1 cellular context compared by ENCODE assay signal in the genomic region with DNA sequence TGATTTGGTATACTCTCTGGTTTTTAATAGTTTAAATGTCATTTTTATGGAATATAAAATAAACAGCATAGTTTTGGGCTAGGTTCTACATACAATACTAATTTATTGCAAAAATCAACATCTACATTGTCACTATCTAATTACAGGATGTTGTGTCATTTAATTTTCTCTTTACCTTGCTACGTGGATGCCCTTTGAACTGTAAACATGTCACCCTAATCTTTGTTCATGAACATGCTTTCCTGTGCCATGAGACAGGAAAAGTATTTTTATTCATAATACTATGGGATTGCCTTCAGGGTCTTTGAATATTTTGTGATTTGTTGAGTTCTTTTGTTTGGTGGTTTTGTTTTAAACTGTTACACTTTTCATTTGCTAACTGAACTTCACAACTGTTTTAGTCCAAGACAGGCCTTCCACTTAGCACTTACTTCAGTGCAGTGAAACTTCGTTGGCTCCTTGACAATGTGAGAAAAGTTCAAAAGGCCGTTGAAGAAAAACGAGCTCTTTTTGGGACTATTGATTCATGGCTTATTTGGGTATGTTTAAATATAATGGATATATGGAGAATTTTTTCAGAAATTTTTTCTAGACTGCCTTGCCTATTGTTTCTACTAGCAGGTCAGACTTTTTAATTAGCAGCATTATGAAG.
TF ChIP-seq lines count a peak whose summit lies in the region.

No MANE protein-coding gene starts in this region.

TF ChIP-seq in HepG2, 621 proteins besides CTCF, POLR2A, EP300 and RAD21 (continued from another document and continues in another):
- TF ChIP-seq NFE2L2 (IDR thresholded peaks at IDR 0.05; ENCODE audit: low read length) (no peak), ZSCAN20 (CRISPR knock-in tag; IDR thresholded peaks at IDR 0.05; ENCODE audit: borderline replicate concordance) (no peak), KLF11 (CRISPR knock-in tag; IDR thresholded peaks at IDR 0.05) (no peak), RFXANK (CRISPR knock-in tag; IDR thresholded peaks at IDR 0.05) (no peak), THAP7 (CRISPR knock-in tag; IDR thresholded peaks at IDR 0.05) (no peak), RBM22 (optimal IDR thresholded peaks at IDR 0.05; ENCODE audit: low read length) (no peak), CENPX (CRISPR knock-in tag; IDR thresholded peaks at IDR 0.05) (no peak), NFIC (IDR thresholded peaks at IDR 0.05; ENCODE audit: low read length) (0 out of 2 replicates have a peak, but pooled peaks have one; percentile 22), TBP (CRISPR knock-in tag; IDR thresholded peaks at IDR 0.05) (no peak), ZSCAN25 (CRISPR knock-in tag; IDR thresholded peaks at IDR 0.05) (no peak), HINFP (CRISPR knock-in tag; IDR thresholded peaks at IDR 0.05; ENCODE audit: low read depth) (no peak), CAMTA2 (CRISPR knock-in tag; IDR thresholded peaks at IDR 0.05; ENCODE audit: borderline replicate concordance) (no peak), ZSCAN30 (CRISPR knock-in tag; IDR thresholded peaks at IDR 0.05) (no peak), ARNT2 (CRISPR knock-in tag; IDR thresholded peaks at IDR 0.05; ENCODE audit: low read depth) (no peak), FOXO1 (CRISPR knock-in tag; IDR thresholded peaks at IDR 0.05) (no peak), ZNF552 (CRISPR knock-in tag; IDR thresholded peaks at IDR 0.05; ENCODE audit: borderline replicate concordance) (no peak), TFDP1 (CRISPR knock-in tag; IDR thresholded peaks at IDR 0.05; ENCODE audit: borderline replicate concordance) (no peak), ELF3 (CRISPR knock-in tag; IDR thresholded peaks at IDR 0.05) (0 out of 2 replicates have a peak, but pooled peaks have one; percentile 13), NR2F1 (CRISPR knock-in tag; IDR thresholded peaks at IDR 0.05) (no peak), DNMT3B (CRISPR knock-in tag; conservative IDR thresholded peaks at IDR 0.05) (no peak), NKX3-1 (CRISPR knock-in tag; IDR thresholded peaks at IDR 0.05) (no peak), ZNF775 (CRISPR knock-in tag; IDR thresholded peaks at IDR 0.05; ENCODE audit: borderline replicate concordance) (no peak), MAFG (CRISPR knock-in tag; IDR thresholded peaks at IDR 0.05) (no peak), ZNF367 (CRISPR knock-in tag; IDR thresholded peaks at IDR 0.05; ENCODE audit: borderline replicate concordance) (no peak), ZNF282 (IDR thresholded peaks at IDR 0.05; ENCODE audit: partially characterized antibody) (no peak), ZNF251 (CRISPR knock-in tag; IDR thresholded peaks at IDR 0.05) (no peak), FOXA1 (IDR thresholded peaks at IDR 0.05) (peak; percentile 35; the same call in 1 of the 2 replicates), FOXA1 (CRISPR knock-in tag; IDR thresholded peaks at IDR 0.05) (peak; percentile 68), ZFP36 (IDR thresholded peaks at IDR 0.05; ENCODE audit: borderline replicate concordance, low read depth, low read length, partially characterized antibody) (no peak), ZNF18 (CRISPR knock-in tag; IDR thresholded peaks at IDR 0.05; ENCODE audit: insufficient replicate concordance) (no peak), ZNF20 (CRISPR knock-in tag; IDR thresholded peaks at IDR 0.05) (no peak), YEATS2 (CRISPR knock-in tag; IDR thresholded peaks at IDR 0.05; ENCODE audit: borderline replicate concordance) (no peak), ZNF562 (CRISPR knock-in tag; IDR thresholded peaks at IDR 0.05; ENCODE audit: borderline replicate concordance) (no peak), ZNF138 (CRISPR knock-in tag; IDR thresholded peaks at IDR 0.05; ENCODE audit: low read depth) (no peak), FOXK1 (CRISPR knock-in tag; IDR thresholded peaks at IDR 0.05; ENCODE audit: borderline replicate concordance, low read depth) (0 out of 2 replicates have a peak, but pooled peaks have one; percentile 16), AGO2 (optimal IDR thresholded peaks at IDR 0.05; ENCODE audit: low read depth, low read length) (no peak), CREB1 (IDR thresholded peaks at IDR 0.05) (no peak), CREB1 (CRISPR knock-in tag; IDR thresholded peaks at IDR 0.05) (peak; percentile 57; the same call in 1 of the 2 replicates)
- TF ChIP-seq, protein P1, sequence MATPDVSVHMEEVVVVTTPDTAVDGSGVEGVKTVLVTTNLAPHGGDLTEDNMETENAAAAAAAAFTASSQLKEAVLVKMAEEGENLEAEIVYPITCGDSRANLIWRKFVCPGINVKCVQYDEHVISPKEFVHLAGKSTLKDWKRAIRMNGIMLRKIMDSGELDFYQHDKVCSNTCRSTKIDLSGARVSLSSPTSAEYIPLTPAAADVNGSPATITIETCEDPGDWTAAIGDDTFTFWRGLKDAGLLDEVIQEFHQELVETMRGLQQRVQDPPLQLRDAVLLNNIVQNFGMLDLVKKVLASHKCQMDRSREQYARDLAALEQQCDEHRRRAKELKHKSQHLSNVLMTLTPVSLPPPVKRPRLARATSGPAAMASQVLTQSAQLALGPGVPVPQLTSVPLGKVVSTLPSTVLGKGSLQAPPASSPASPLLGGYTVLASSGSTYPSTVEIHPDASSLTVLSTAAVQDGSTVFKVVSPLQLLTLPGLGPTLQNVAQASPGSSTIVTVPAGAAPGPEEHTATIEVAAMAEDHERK (CRISPR knock-in tag; IDR thresholded peaks at IDR 0.05; ENCODE audit: low read depth), result no peak
- TF ChIP-seq, protein P2, sequence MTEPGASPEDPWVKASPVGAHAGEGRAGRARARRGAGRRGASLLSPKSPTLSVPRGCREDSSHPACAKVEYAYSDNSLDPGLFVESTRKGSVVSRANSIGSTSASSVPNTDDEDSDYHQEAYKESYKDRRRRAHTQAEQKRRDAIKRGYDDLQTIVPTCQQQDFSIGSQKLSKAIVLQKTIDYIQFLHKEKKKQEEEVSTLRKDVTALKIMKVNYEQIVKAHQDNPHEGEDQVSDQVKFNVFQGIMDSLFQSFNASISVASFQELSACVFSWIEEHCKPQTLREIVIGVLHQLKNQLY (CRISPR knock-in tag; IDR thresholded peaks at IDR 0.05), result no peak
- TF ChIP-seq, protein P3, sequence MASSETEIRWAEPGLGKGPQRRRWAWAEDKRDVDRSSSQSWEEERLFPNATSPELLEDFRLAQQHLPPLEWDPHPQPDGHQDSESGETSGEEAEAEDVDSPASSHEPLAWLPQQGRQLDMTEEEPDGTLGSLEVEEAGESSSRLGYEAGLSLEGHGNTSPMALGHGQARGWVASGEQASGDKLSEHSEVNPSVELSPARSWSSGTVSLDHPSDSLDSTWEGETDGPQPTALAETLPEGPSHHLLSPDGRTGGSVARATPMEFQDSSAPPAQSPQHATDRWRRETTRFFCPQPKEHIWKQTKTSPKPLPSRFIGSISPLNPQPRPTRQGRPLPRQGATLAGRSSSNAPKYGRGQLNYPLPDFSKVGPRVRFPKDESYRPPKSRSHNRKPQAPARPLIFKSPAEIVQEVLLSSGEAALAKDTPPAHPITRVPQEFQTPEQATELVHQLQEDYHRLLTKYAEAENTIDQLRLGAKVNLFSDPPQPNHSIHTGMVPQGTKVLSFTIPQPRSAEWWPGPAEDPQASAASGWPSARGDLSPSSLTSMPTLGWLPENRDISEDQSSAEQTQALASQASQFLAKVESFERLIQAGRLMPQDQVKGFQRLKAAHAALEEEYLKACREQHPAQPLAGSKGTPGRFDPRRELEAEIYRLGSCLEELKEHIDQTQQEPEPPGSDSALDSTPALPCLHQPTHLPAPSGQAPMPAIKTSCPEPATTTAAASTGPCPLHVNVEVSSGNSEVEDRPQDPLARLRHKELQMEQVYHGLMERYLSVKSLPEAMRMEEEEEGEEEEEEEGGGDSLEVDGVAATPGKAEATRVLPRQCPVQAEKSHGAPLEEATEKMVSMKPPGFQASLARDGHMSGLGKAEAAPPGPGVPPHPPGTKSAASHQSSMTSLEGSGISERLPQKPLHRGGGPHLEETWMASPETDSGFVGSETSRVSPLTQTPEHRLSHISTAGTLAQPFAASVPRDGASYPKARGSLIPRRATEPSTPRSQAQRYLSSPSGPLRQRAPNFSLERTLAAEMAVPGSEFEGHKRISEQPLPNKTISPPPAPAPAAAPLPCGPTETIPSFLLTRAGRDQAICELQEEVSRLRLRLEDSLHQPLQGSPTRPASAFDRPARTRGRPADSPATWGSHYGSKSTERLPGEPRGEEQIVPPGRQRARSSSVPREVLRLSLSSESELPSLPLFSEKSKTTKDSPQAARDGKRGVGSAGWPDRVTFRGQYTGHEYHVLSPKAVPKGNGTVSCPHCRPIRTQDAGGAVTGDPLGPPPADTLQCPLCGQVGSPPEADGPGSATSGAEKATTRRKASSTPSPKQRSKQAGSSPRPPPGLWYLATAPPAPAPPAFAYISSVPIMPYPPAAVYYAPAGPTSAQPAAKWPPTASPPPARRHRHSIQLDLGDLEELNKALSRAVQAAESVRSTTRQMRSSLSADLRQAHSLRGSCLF (CRISPR knock-in tag; IDR thresholded peaks at IDR 0.05; ENCODE audit: borderline replicate concordance), result no peak
- TF ChIP-seq, protein P4, sequence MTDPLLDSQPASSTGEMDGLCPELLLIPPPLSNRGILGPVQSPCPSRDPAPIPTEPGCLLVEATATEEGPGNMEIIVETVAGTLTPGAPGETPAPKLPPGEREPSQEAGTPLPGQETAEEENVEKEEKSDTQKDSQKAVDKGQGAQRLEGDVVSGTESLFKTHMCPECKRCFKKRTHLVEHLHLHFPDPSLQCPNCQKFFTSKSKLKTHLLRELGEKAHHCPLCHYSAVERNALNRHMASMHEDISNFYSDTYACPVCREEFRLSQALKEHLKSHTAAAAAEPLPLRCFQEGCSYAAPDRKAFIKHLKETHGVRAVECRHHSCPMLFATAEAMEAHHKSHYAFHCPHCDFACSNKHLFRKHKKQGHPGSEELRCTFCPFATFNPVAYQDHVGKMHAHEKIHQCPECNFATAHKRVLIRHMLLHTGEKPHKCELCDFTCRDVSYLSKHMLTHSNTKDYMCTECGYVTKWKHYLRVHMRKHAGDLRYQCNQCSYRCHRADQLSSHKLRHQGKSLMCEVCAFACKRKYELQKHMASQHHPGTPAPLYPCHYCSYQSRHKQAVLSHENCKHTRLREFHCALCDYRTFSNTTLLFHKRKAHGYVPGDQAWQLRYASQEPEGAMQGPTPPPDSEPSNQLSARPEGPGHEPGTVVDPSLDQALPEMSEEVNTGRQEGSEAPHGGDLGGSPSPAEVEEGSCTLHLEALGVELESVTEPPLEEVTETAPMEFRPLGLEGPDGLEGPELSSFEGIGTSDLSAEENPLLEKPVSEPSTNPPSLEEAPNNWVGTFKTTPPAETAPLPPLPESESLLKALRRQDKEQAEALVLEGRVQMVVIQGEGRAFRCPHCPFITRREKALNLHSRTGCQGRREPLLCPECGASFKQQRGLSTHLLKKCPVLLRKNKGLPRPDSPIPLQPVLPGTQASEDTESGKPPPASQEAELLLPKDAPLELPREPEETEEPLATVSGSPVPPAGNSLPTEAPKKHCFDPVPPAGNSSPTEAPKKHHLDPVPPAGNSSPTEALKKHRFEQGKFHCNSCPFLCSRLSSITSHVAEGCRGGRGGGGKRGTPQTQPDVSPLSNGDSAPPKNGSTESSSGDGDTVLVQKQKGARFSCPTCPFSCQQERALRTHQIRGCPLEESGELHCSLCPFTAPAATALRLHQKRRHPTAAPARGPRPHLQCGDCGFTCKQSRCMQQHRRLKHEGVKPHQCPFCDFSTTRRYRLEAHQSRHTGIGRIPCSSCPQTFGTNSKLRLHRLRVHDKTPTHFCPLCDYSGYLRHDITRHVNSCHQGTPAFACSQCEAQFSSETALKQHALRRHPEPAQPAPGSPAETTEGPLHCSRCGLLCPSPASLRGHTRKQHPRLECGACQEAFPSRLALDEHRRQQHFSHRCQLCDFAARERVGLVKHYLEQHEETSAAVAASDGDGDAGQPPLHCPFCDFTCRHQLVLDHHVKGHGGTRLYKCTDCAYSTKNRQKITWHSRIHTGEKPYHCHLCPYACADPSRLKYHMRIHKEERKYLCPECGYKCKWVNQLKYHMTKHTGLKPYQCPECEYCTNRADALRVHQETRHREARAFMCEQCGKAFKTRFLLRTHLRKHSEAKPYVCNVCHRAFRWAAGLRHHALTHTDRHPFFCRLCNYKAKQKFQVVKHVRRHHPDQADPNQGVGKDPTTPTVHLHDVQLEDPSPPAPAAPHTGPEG (CRISPR knock-in tag; IDR thresholded peaks at IDR 0.05), result no peak
